In genomic region chr6:151443911-151444621, GRCh38 we compare ENCODE assay signal across 33 cellular contexts. TPM values are rescaled to one million over a fixed set of nuclear protein-coding genes. Genes with fewer than 3 reads are reported as not detected.
DNase-seq lines count a peak whose midpoint lies in the region; ATAC-seq, FAIRE-seq and TF ChIP-seq lines count a peak whose summit lies in the region.
"Had no signal": no experiment of that assay in that cellular context is flagged by ENCODE, and none has a peak within 500 bp of the region (broad histone marks: within the 10 kb centered on the region; RNA-seq: fewer than 3 reads in every experiment).

No MANE protein-coding gene starts in this region.

- DNase-seq in HepG2 (ENCODE audit: low spot score) (no peak), right lobe of liver (no peak), epithelial cell of prostate (ENCODE audit: low read depth, low spot score) (no peak), psoas muscle (no peak), NCI-H1092 treated with DMSO at 0.1 percent for 48 hours (lab: John Stamatoyannopoulos, UW) (no peak), A673 (ENCODE audit: low spot score) (no peak)
- DNase-seq: activated CD4-positive, alpha-beta memory T cell treated with anti-CD3 and anti-CD28 coated beads for 36 hours; activated CD4-positive, CD25-positive, alpha-beta regulatory T cell; activated naive CD4-positive, alpha-beta T cell treated with Interleukin-2 at 50 U/mL for 16 hours; brain microvascular endothelial cell; CD4-positive, alpha-beta T cell; DND-41; effector CD4-positive, alpha-beta T cell; hippocampal formation; left cardiac atrium; NCI-H1417; NCI-H2029 treated with DMSO at 0.1 percent for 48 hours; NCI-H524 treated with DMSO at 0.1 percent for 48 hours; nephron progenitor cell; pancreas; stimulated activated CD8-positive, alpha-beta memory T cell treated with anti-CD3 and anti-CD28 coated beads, Interleukin-4, amount 100 ng/mL, for 48 hours; stomach; T-cell; transverse colon had no signal

- H3K9ac ChIP-seq in HepG2 (ENCODE audit: insufficient read depth, low read depth, low read length) = no peak overlapping the region
- H3K9ac ChIP-seq: KMS-11 had no signal

- no peak for TF ChIP-seq CTCF in HepG2 (CRISPR knock-in tag; IDR thresholded peaks at IDR 0.05)
- TF ChIP-seq CTCF in right lobe of liver (IDR thresholded peaks at IDR 0.05) = no peak
- no peak for TF ChIP-seq CTCF in psoas muscle (IDR thresholded peaks at IDR 0.05)
- TF ChIP-seq CTCF in A673 (conservative IDR thresholded peaks at IDR 0.05; ENCODE audit: low read depth, low read length) = no peak

- H3K27me3 ChIP-seq in HepG2 (ENCODE audit: control insufficient read depth in 1 of 2, insufficient read depth in 2 of 2, low read length in 2 of 2) (no peaks in the 10 kb centered on the region), right lobe of liver (no peaks in the 10 kb centered on the region), psoas muscle (ENCODE audit: insufficient read depth in 3 of 3, low read length in 2 of 3) (no peaks in the 10 kb centered on the region), A673 (replicated peaks; ENCODE audit: insufficient read depth, low read depth, low read length, poor library complexity) (no peaks in the 10 kb centered on the region)
- H3K27me3 ChIP-seq: brain microvascular endothelial cell, pancreas, right atrium auricular region, stomach, transverse colon had no signal

- TF ChIP-seq RAD21 in HepG2 (CRISPR knock-in tag; IDR thresholded peaks at IDR 0.05) = no peak

- H4K20me1 ChIP-seq in HepG2 (ENCODE audit: insufficient read depth, low read length) = peaks cover 47% of the 10 kb centered on the region

- no peak for FAIRE-seq in HepG2 (lab: Jason Lieb, UNC)
- FAIRE-seq: pancreas, TTC549 had no signal

- H3K4me1 ChIP-seq in HepG2 (ENCODE audit: insufficient read depth, low read length) (peaks cover 96% of the 10 kb centered on the region), right lobe of liver (peaks cover 0 to 72% (median 14%) of the 10 kb centered on the region in 4 donors), psoas muscle (peaks cover 14% of the 10 kb centered on the region), A673 (ENCODE audit: insufficient read depth, low read length, poor library complexity, severe bottlenecking) (peaks cover 10% of the 10 kb centered on the region)

- BruUV-seq in HepG2 (replicated peaks; lab: Mats Ljungman, UMichigan) = no TSS peak
- BruUV-seq in A673 (replicated peaks; lab: Mats Ljungman, UMichigan) = no TSS peak

- WGBS in HepG2 (ENCODE audit: low lambda C conversion rate) = 83% methylated on average over 4 of the region's 4 CpGs
- 57% methylated on average over 4 of the region's 4 CpGs for WGBS in right lobe of liver (ENCODE audit: insufficient coverage, low coverage, low lambda C conversion rate, missing lambda C conversion rate)
- 60 to 78% (median 67%) methylated on average over 4 of the region's 4 CpGs for WGBS in psoas muscle, 3 donors

- H3K79me2 ChIP-seq in HepG2 (ENCODE audit: insufficient read depth, low read length) = peaks cover 96% of the 10 kb centered on the region

- in situ Hi-C loops in HepG2 (cut with HindIII; ENCODE audit: extremely low pct_ligation_motif_present, low pct_unique_long_range_greater_than_20kb) = loop anchor here (5.0 kb wide), 1 partner anchor 33 kb away; no protein-coding TSS in a partner anchor

- no peak for TF ChIP-seq POLR2A in HepG2 (IDR thresholded peaks at IDR 0.05; ENCODE audit: insufficient read depth in 1 of 2, low read depth in 2 of 2, low read length in 2 of 2)
- TF ChIP-seq POLR2A in right lobe of liver (IDR thresholded peaks at IDR 0.05) = no peak

- ATAC-seq in HepG2 = no peak
- no peak for ATAC-seq in right lobe of liver
- no peak for ATAC-seq in psoas muscle
- ATAC-seq in GM19324 (IDR thresholded peaks at IDR 0.05; ENCODE audit: low FRiP score, unreplicated experiment) = no peak
- no peak for ATAC-seq in HG02763 (IDR thresholded peaks at IDR 0.05; ENCODE audit: unreplicated experiment)
- ATAC-seq: left cardiac atrium, pancreas, T-cell had no signal

- H3K4me2 ChIP-seq in HepG2 (ENCODE audit: low read depth, low read length) = peak overlapping the region; percentile 18; the same call in 1 of the 2 replicates
- H3K4me2 ChIP-seq: KMS-11 had no signal

- H3K4me3 ChIP-seq in HepG2 (replicated peaks in 1 of 3; ENCODE audit: insufficient read depth in 1 of 3, low read depth in 2 of 3, low read length in 3 of 3) = no peak overlapping the region
- no peak overlapping the region for H3K4me3 ChIP-seq in right lobe of liver
- no peak overlapping the region for H3K4me3 ChIP-seq in psoas muscle
- no peak overlapping the region for H3K4me3 ChIP-seq in A673 (ENCODE audit: low read depth, low read length, poor library complexity, severe bottlenecking)
- H3K4me3 ChIP-seq: lung, pancreas, right atrium auricular region, stomach, transverse colon had no signal

- no peak overlapping the region for H2AFZ ChIP-seq in HepG2 (ENCODE audit: low read length)

- H3K36me3 ChIP-seq in HepG2 (replicated peaks in 1 of 2; ENCODE audit: control insufficient read depth in 1 of 2, insufficient read depth in 2 of 2, low read length in 2 of 2) = peaks cover 7 to 19% of the 10 kb centered on the region in 2 experiments
- no peaks in the 10 kb centered on the region for H3K36me3 ChIP-seq in right lobe of liver
- H3K36me3 ChIP-seq in psoas muscle (ENCODE audit: insufficient read depth in 1 of 2, low read depth in 1 of 2) = peaks cover 2 to 3% of the 10 kb centered on the region in 2 donors
- peaks cover 8% of the 10 kb centered on the region for H3K36me3 ChIP-seq in A673 (ENCODE audit: insufficient read depth, low read length, poor library complexity, severe bottlenecking)
- H3K36me3 ChIP-seq: brain microvascular endothelial cell, pancreas, right atrium auricular region, stomach, transverse colon had no signal

- POLR2A ChIA-PET in HepG2 (lab: Yijun Ruan, JAX) (no interaction called here), A673 (lab: Charles Lee; ENCODE audit: low non-redundant PET) (no interaction called here)

- CTCF ChIA-PET in HepG2 (lab: Yijun Ruan, JAX; ENCODE audit: low intra/inter-chr PET ratio, low total read pairs) = no interaction called here
- CTCF ChIA-PET in A673 (lab: Charles Lee) = no interaction called here

- intact Hi-C loops in HepG2 (cut with micrococcal nuclease; ENCODE audit: unreplicated experiment) = loop anchor here (5.0 to 10.0 kb wide), 4 partner anchors 48 to 821 kb away; partner anchors contain the start of gene CCDC170
- intact Hi-C loops in right lobe of liver (cut with DNase I) = no loop called here
- intact Hi-C loops in psoas muscle (cut with DNase I) = no loop called here
- intact Hi-C loops in A673 (cut with micrococcal nuclease; ENCODE audit: unreplicated experiment) = no loop called here

- H3K9me3 ChIP-seq in HepG2 (ENCODE audit: low read length) = no peaks in the 10 kb centered on the region
- no peaks in the 10 kb centered on the region for H3K9me3 ChIP-seq in right lobe of liver
- no peaks in the 10 kb centered on the region for H3K9me3 ChIP-seq in psoas muscle
- H3K9me3 ChIP-seq in A673 (ENCODE audit: low read depth, low read length, poor library complexity, severe bottlenecking) = no peaks in the 10 kb centered on the region
- H3K9me3 ChIP-seq: pancreas, right atrium auricular region, stomach, transverse colon had no signal

- no peak for TF ChIP-seq EP300 in HepG2 (IDR thresholded peaks at IDR 0.05; ENCODE audit: low read depth in 2 of 2, low read length in 2 of 2)
- TF ChIP-seq EP300 in HepG2 (CRISPR knock-in tag; IDR thresholded peaks at IDR 0.05; ENCODE audit: borderline replicate concordance) = no peak

- no peak overlapping the region for H3K27ac ChIP-seq in HepG2 (ENCODE audit: extremely low read length, insufficient read depth, low read length)
- no peak overlapping the region for H3K27ac ChIP-seq in right lobe of liver
- H3K27ac ChIP-seq in epithelial cell of prostate = peak overlapping the region; percentile 26
- H3K27ac ChIP-seq in psoas muscle = peak overlapping the region; percentile 7
- H3K27ac ChIP-seq in A673 (ENCODE audit: low read depth, low read length, poor library complexity, severe bottlenecking) = no peak overlapping the region
- H3K27ac ChIP-seq: brain microvascular endothelial cell, KMS-11, pancreas, transverse colon had no signal

RNA-seq across cellular contexts. Expression of gene RMND1, which starts 7.9 kb away (rescaled TPM):
- total RNA-seq in HepG2 (2016; rRNA removed; fragmentation: Illumina TruSeq; extraction: Trizol) (72.5 and 75.6 TPM in 2 replicates), right lobe of liver (10 to 100 TPM; 13.1 to 23.4 (median 19.5) TPM), psoas muscle (10 to 100 TPM in 2 of 4 donors, 1 to 10 TPM in 2; 8.0 to 11.7 (median 9.1) TPM), A673 (2021) (25.6 and 26.8 TPM in 2 replicates)
- 55.6 and 56.1 TPM in 2 replicates for total RNA-seq in HepG2 (2016; cell fraction: cytosol; rRNA removed; fragmentation: Illumina TruSeq; extraction: Trizol; ENCODE audit: low read depth)
- 72.3 and 75.6 TPM in 2 replicates for total RNA-seq in HepG2 (2016; cell fraction: insoluble cytoplasmic fraction; rRNA removed; fragmentation: Illumina TruSeq; extraction: Trizol)
- 63.4 and 63.9 TPM in 2 replicates for total RNA-seq in HepG2 (2016; cell fraction: membrane; rRNA removed; fragmentation: Illumina TruSeq; extraction: Trizol)
- 84.2 and 88.8 TPM in 2 replicates for total RNA-seq in HepG2 (2016; cell fraction: nucleus; rRNA removed; fragmentation: Illumina TruSeq; extraction: Trizol)
- polyA plus RNA-seq in HepG2 (2011; rRNA removed) (30.0 and 34.0 TPM in 2 replicates), psoas muscle (10 to 100 TPM; 11.6 to 18.3 (median 17.3) TPM)
- polyA plus RNA-seq in HepG2 (2011; cell fraction: cytosol; rRNA removed) = 21.3 and 29.7 TPM in 2 replicates
- polyA plus RNA-seq in HepG2 (2011; cell fraction: nucleus; rRNA removed) = 11.0 and 14.0 TPM in 2 replicates
- 42.6 and 62.0 TPM in 2 replicates for polyA plus RNA-seq in HepG2 (2012)
- 24.8 and 29.4 TPM in 2 replicates for polyA plus RNA-seq in HepG2 (2016; cell fraction: cytosol; fragmentation: Illumina TruSeq; extraction: Trizol; ENCODE audit: low read depth)
- polyA plus RNA-seq in HepG2 (2016; cell fraction: insoluble cytoplasmic fraction; fragmentation: Illumina TruSeq; extraction: Trizol; ENCODE audit: low read depth) = 57.9 and 64.0 TPM in 2 replicates
- polyA plus RNA-seq in HepG2 (2016; cell fraction: membrane; fragmentation: Illumina TruSeq; extraction: Trizol; ENCODE audit: low read depth) = 37.1 and 37.2 TPM in 2 replicates
- 51.6 and 58.3 TPM in 2 replicates for polyA plus RNA-seq in HepG2 (2016; cell fraction: nucleus; fragmentation: Illumina TruSeq; extraction: Trizol; ENCODE audit: insufficient read depth, low read depth)
- polyA minus RNA-seq in HepG2 (2011; rRNA and poly(A)+ RNA removed; ENCODE audit: low replicate concordance) = 8.9 and 29.4 TPM in 2 replicates
- polyA minus RNA-seq in HepG2 (2011; cell fraction: cytosol; rRNA and poly(A)+ RNA removed) = 24.4 and 29.4 TPM in 2 replicates
- 119 and 153 TPM in 2 replicates for polyA minus RNA-seq in HepG2 (2011; cell fraction: nucleus; rRNA and poly(A)+ RNA removed)

RNA-seq across cellular contexts. Expression of gene CCDC170, which starts 49.8 kb away (rescaled TPM):
- total RNA-seq in HepG2 (2016; rRNA removed; fragmentation: Illumina TruSeq; extraction: Trizol) (5.1 and 8.9 TPM in 2 replicates), right lobe of liver (under 1 TPM; 0.31 to 0.93 (median 0.55) TPM), psoas muscle (under 1 TPM; 0.14 to 0.25 (median 0.18) TPM), A673 (2021) (0.17 and 0.55 TPM in 2 replicates)
- total RNA-seq in HepG2 (2016; cell fraction: cytosol; rRNA removed; fragmentation: Illumina TruSeq; extraction: Trizol; ENCODE audit: low read depth) = 2.5 and 4.6 TPM in 2 replicates
- total RNA-seq in HepG2 (2016; cell fraction: insoluble cytoplasmic fraction; rRNA removed; fragmentation: Illumina TruSeq; extraction: Trizol) = 3.5 and 6.9 TPM in 2 replicates
- 2.6 and 3.3 TPM in 2 replicates for total RNA-seq in HepG2 (2016; cell fraction: membrane; rRNA removed; fragmentation: Illumina TruSeq; extraction: Trizol)
- total RNA-seq in HepG2 (2016; cell fraction: nucleus; rRNA removed; fragmentation: Illumina TruSeq; extraction: Trizol) = 4.1 and 5.5 TPM in 2 replicates
- polyA plus RNA-seq in HepG2 (2011; rRNA removed) (0.67 and 0.90 TPM in 2 replicates), psoas muscle (under 1 TPM; 0.03 to 0.08 (median 0.05) TPM)
- 0.87 and 1.2 TPM in 2 replicates for polyA plus RNA-seq in HepG2 (2011; cell fraction: cytosol; rRNA removed)
- 0.24 and 0.33 TPM in 2 replicates for polyA plus RNA-seq in HepG2 (2011; cell fraction: nucleus; rRNA removed)
- 0.55 and 0.60 TPM in 2 replicates for polyA plus RNA-seq in HepG2 (2012)
- 0.19 and 0.36 TPM in 2 replicates for polyA plus RNA-seq in HepG2 (2016; cell fraction: cytosol; fragmentation: Illumina TruSeq; extraction: Trizol; ENCODE audit: low read depth)
- polyA plus RNA-seq in HepG2 (2016; cell fraction: insoluble cytoplasmic fraction; fragmentation: Illumina TruSeq; extraction: Trizol; ENCODE audit: low read depth) = 4.2 and 4.9 TPM in 2 replicates
- 0.62 and 0.71 TPM in 2 replicates for polyA plus RNA-seq in HepG2 (2016; cell fraction: membrane; fragmentation: Illumina TruSeq; extraction: Trizol; ENCODE audit: low read depth)
- polyA plus RNA-seq in HepG2 (2016; cell fraction: nucleus; fragmentation: Illumina TruSeq; extraction: Trizol; ENCODE audit: insufficient read depth, low read depth) = 1.8 and 4.2 TPM in 2 replicates
- polyA minus RNA-seq in HepG2 (2011; rRNA and poly(A)+ RNA removed; ENCODE audit: low replicate concordance) = 0.02 and 1.5 TPM in 2 replicates
- 1.1 and 1.3 TPM in 2 replicates for polyA minus RNA-seq in HepG2 (2011; cell fraction: cytosol; rRNA and poly(A)+ RNA removed)
- polyA minus RNA-seq in HepG2 (2011; cell fraction: nucleus; rRNA and poly(A)+ RNA removed) = 2.0 and 4.2 TPM in 2 replicates
- total RNA-seq: A172; activated CD4-positive, alpha-beta memory T cell treated with anti-CD3 and anti-CD28 coated beads for 36 hours; activated T-helper 1 cell treated with anti-CD3 and anti-CD28 coated beads, Interleukin-12 subunit alpha, Interleukin-12 subunit beta, Interleukin-2, Interleukin-4 antibody, amounts not matched to agents 30 ng/mL and 10 ng/mL and 1 ng/mL, durations not matched to agents 14 hours and 24 hours and 36 hours; CD4-positive, alpha-beta T cell; H4 had no signal

RNA-seq across cellular contexts. Expression of gene ZBTB2, which starts 52.7 kb away (rescaled TPM):
- total RNA-seq in HepG2 (2016; rRNA removed; fragmentation: Illumina TruSeq; extraction: Trizol) (22.8 and 31.7 TPM in 2 replicates), right lobe of liver (1 to 10 TPM; 3.2 to 6.0 (median 4.5) TPM), psoas muscle (10 to 100 TPM in 2 of 4 donors, 1 to 10 TPM in 2; 7.9 to 14.7 (median 10.8) TPM), A673 (2021) (19.7 and 24.0 TPM in 2 replicates)
- 5.4 and 6.1 TPM in 2 replicates for total RNA-seq in HepG2 (2016; cell fraction: cytosol; rRNA removed; fragmentation: Illumina TruSeq; extraction: Trizol; ENCODE audit: low read depth)
- total RNA-seq in HepG2 (2016; cell fraction: insoluble cytoplasmic fraction; rRNA removed; fragmentation: Illumina TruSeq; extraction: Trizol) = 21.6 and 29.6 TPM in 2 replicates
- 27.6 and 30.8 TPM in 2 replicates for total RNA-seq in HepG2 (2016; cell fraction: membrane; rRNA removed; fragmentation: Illumina TruSeq; extraction: Trizol)
- 14.1 and 16.0 TPM in 2 replicates for total RNA-seq in HepG2 (2016; cell fraction: nucleus; rRNA removed; fragmentation: Illumina TruSeq; extraction: Trizol)
- polyA plus RNA-seq in HepG2 (2011; rRNA removed) (14.6 and 15.4 TPM in 2 replicates), psoas muscle (1 to 10 TPM; 7.1 to 9.6 (median 9.5) TPM)
- polyA plus RNA-seq in HepG2 (2011; cell fraction: cytosol; rRNA removed) = 11.6 and 14.4 TPM in 2 replicates
- polyA plus RNA-seq in HepG2 (2011; cell fraction: nucleus; rRNA removed) = 6.0 TPM in 2 replicates
- 11.5 and 17.2 TPM in 2 replicates for polyA plus RNA-seq in HepG2 (2012)
- 7.3 and 8.3 TPM in 2 replicates for polyA plus RNA-seq in HepG2 (2016; cell fraction: cytosol; fragmentation: Illumina TruSeq; extraction: Trizol; ENCODE audit: low read depth)
- polyA plus RNA-seq in HepG2 (2016; cell fraction: insoluble cytoplasmic fraction; fragmentation: Illumina TruSeq; extraction: Trizol; ENCODE audit: low read depth) = 41.7 and 43.1 TPM in 2 replicates
- 28.7 and 33.3 TPM in 2 replicates for polyA plus RNA-seq in HepG2 (2016; cell fraction: membrane; fragmentation: Illumina TruSeq; extraction: Trizol; ENCODE audit: low read depth)
- 22.9 and 24.0 TPM in 2 replicates for polyA plus RNA-seq in HepG2 (2016; cell fraction: nucleus; fragmentation: Illumina TruSeq; extraction: Trizol; ENCODE audit: insufficient read depth, low read depth)
- polyA minus RNA-seq in HepG2 (2011; rRNA and poly(A)+ RNA removed; ENCODE audit: low replicate concordance) = 23.7 and 29.2 TPM in 2 replicates
- 9.8 and 10.0 TPM in 2 replicates for polyA minus RNA-seq in HepG2 (2011; cell fraction: cytosol; rRNA and poly(A)+ RNA removed)
- 6.3 and 6.7 TPM in 2 replicates for polyA minus RNA-seq in HepG2 (2011; cell fraction: nucleus; rRNA and poly(A)+ RNA removed)

Comparison
In these comparisons a context has a peak if more than half of its experiments do, and no peak if none do; other contexts are left out.
1. H3K27ac ChIP-seq: peak in epithelial cell of prostate (single experiment) and psoas muscle (single experiment); none in HepG2 (single experiment), right lobe of liver (0 of 3) and A673 (single experiment).